In the genomic region with DNA sequence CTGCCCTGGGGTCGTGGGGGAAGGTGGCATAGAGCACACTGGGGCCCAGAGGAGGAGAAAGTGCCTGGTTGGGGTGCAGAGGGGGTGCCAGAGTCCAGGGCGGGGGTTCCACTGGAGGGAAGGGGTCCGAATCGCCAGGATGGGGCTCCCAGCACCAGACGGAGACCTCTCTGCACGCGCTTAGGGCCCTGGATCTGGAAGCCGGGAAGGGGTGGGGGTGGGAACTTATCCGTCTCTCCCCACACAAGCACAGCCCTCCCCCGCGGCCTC, we compare ENCODE assay signal across 8 cellular contexts. TPM values are rescaled to one million over a fixed set of nuclear protein-coding genes. Genes with fewer than 3 reads are reported as not detected.
A peak's percentile ranks its signal among the peaks of the same experiment; 100 is the strongest.
DNase-seq lines count a peak whose midpoint lies in the region; ATAC-seq and TF ChIP-seq lines count a peak whose summit lies in the region.

No MANE protein-coding gene starts in this region.

- no peak for ATAC-seq in natural killer cell
- no peak for ATAC-seq in HG03457 (IDR thresholded peaks at IDR 0.05; ENCODE audit: unreplicated experiment)

- H3K9me3 ChIP-seq in SJSA1 (replicated peaks) = no peaks in the 10 kb centered on the region; the same call in 1 of the 2 replicates

- H3K4me3 Mint-ChIP-seq in activated naive CD4-positive, alpha-beta T cell treated with anti-CD3 and anti-CD28 coated beads, Interleukin-2, amount 10 ng/mL, durations not matched to agents 7 days and 5 days = peak overlapping the region; percentile 95
- peak overlapping the region; percentile 95 for H3K4me3 Mint-ChIP-seq in natural killer cell

- peaks cover 59% of the 10 kb centered on the region for H3K4me1 ChIP-seq in SJSA1 (replicated peaks)

- H3K27me3 Mint-ChIP-seq in activated naive CD4-positive, alpha-beta T cell treated with anti-CD3 and anti-CD28 coated beads, Interleukin-2, amount 10 ng/mL, durations not matched to agents 7 days and 5 days = no peaks in the 10 kb centered on the region
- no peaks in the 10 kb centered on the region for H3K27me3 Mint-ChIP-seq in natural killer cell (ENCODE audit: low read depth in 2 of 2)

- peaks cover 26% of the 10 kb centered on the region for H3K36me3 Mint-ChIP-seq in activated naive CD4-positive, alpha-beta T cell treated with anti-CD3 and anti-CD28 coated beads, Interleukin-2, amount 10 ng/mL, durations not matched to agents 7 days and 5 days
- H3K36me3 Mint-ChIP-seq in natural killer cell = no peaks in the 10 kb centered on the region

- intact Hi-C loops in natural killer cell (cut with micrococcal nuclease) = loop anchor here (1.0 kb wide), 1 partner anchor 8 kb away; no protein-coding TSS in a partner anchor

- no peaks in the 10 kb centered on the region for H3K27me3 ChIP-seq in SJSA1 (replicated peaks)

- peak overlapping the region; percentile 94 for H3K27ac ChIP-seq in SJSA1
- peak overlapping the region; percentile 99 for H3K27ac ChIP-seq in epithelial cell of prostate

- peak overlapping the region; percentile 89 for H3K4me3 ChIP-seq in SJSA1

- H3K27ac Mint-ChIP-seq in activated naive CD4-positive, alpha-beta T cell treated with anti-CD3 and anti-CD28 coated beads, Interleukin-2, amount 10 ng/mL, durations not matched to agents 7 days and 5 days = peak overlapping the region; percentile 95
- peak overlapping the region; percentile 93 to 97 for H3K27ac Mint-ChIP-seq in natural killer cell

- CTCF ChIA-PET in activated naive CD4-positive, alpha-beta T cell treated with anti-CD3 and anti-CD28 coated beads, Interleukin-2, amount 10 ng/mL, durations not matched to agents 7 days and 5 days (lab: Charles Lee) = interaction anchor here (0.9 kb wide), 1 partner anchor 15 kb away, joined by 3 read pairs; no protein-coding TSS in a partner anchor

- H3K9me3 Mint-ChIP-seq in activated naive CD4-positive, alpha-beta T cell treated with anti-CD3 and anti-CD28 coated beads, Interleukin-2, amount 10 ng/mL, durations not matched to agents 7 days and 5 days = no peaks in the 10 kb centered on the region
- no peaks in the 10 kb centered on the region for H3K9me3 Mint-ChIP-seq in natural killer cell

- H3K36me3 ChIP-seq in SJSA1 = peaks cover 60% of the 10 kb centered on the region

- peak; percentile 83 for DNase-seq in activated naive CD4-positive, alpha-beta T cell treated with anti-CD3 and anti-CD28 coated beads, Interleukin-2, amount 10 ng/mL, durations not matched to agents 7 days and 5 days
- no peak for DNase-seq in activated naive CD4-positive, alpha-beta T cell (lab: John Stamatoyannopoulos, UW)
- peak in 1 of 2 experiments; percentile 75 for DNase-seq in SJSA1 (ENCODE audit: low read depth in 1 of 2, low spot score in 2 of 2)
- DNase-seq in epithelial cell of prostate (ENCODE audit: low read depth, low spot score) = no peak
- no peak for DNase-seq in natural killer cell
- no peak for DNase-seq in DMS114 treated with DMSO at 0.1 percent for 48 hours (lab: John Stamatoyannopoulos, UW; ENCODE audit: unreplicated experiment)
- no peak for DNase-seq in UCSD-AML1 (lab: John Stamatoyannopoulos, UW; ENCODE audit: unreplicated experiment)

- no peak for TF ChIP-seq CTCF in natural killer cell (IDR thresholded peaks at IDR 0.05)

- H3K4me1 Mint-ChIP-seq in activated naive CD4-positive, alpha-beta T cell treated with anti-CD3 and anti-CD28 coated beads, Interleukin-2, amount 10 ng/mL, durations not matched to agents 7 days and 5 days = peaks cover 20% of the 10 kb centered on the region
- H3K4me1 Mint-ChIP-seq in natural killer cell = peaks cover 0 to 28% of the 10 kb centered on the region in 2 donors

RNA-seq across cellular contexts. Expression of gene MIDN, which starts 2.8 kb away (rescaled TPM):
- total RNA-seq in SJSA1 (2014; rRNA removed; shearing (Covaris generic)) = 3.7 and 7.2 TPM in 2 replicates
- 100 to 1,000 TPM; 296 to 367 (median 314) TPM for total RNA-seq in natural killer cell

RNA-seq across cellular contexts. Expression of gene ATP5F1D, which starts 9.6 kb away (rescaled TPM):
- 42.4 and 68.8 TPM in 2 replicates for total RNA-seq in SJSA1 (2014; rRNA removed; shearing (Covaris generic))
- total RNA-seq in natural killer cell = 100 to 1,000 TPM in 2 of 3 donors, 10 to 100 TPM in 1; 88.6 to 119 (median 104) TPM

RNA-seq across cellular contexts. Expression of gene CBARP, which starts 13.4 kb away (rescaled TPM):
- total RNA-seq in SJSA1 (2014; rRNA removed; shearing (Covaris generic)) = 0.50 and 1.6 TPM in 2 replicates
- under 1 TPM in 2 of 3 donors, not detected in 1; 0.14 to 0.41 TPM for total RNA-seq in natural killer cell

RNA-seq across cellular contexts. Expression of gene CIRBP, which starts 18.0 kb away (rescaled TPM):
- total RNA-seq in SJSA1 (2014; rRNA removed; shearing (Covaris generic)) = 314 and 318 TPM in 2 replicates
- 100 to 1,000 TPM; 410 to 454 (median 440) TPM for total RNA-seq in natural killer cell

RNA-seq across cellular contexts. Expression of gene FAM174C, which starts 24.2 kb away (rescaled TPM):
- 32.2 and 40.6 TPM in 2 replicates for total RNA-seq in SJSA1 (2014; rRNA removed; shearing (Covaris generic))
- 10 to 100 TPM; 26.6 to 33.4 (median 27.1) TPM for total RNA-seq in natural killer cell

Comparison
In these comparisons a context has a peak if more than half of its experiments do, and no peak if none do; other contexts are left out.
1. RNA of gene MIDN, which starts 2.8 kb away (total RNA-seq): 296 to 367 TPM in natural killer cell; 3.7 to 7.2 TPM in SJSA1; every median in the first group is over 10 times any median in the second.